8 cellular contexts compared by ENCODE assay signal in the genomic region with DNA sequence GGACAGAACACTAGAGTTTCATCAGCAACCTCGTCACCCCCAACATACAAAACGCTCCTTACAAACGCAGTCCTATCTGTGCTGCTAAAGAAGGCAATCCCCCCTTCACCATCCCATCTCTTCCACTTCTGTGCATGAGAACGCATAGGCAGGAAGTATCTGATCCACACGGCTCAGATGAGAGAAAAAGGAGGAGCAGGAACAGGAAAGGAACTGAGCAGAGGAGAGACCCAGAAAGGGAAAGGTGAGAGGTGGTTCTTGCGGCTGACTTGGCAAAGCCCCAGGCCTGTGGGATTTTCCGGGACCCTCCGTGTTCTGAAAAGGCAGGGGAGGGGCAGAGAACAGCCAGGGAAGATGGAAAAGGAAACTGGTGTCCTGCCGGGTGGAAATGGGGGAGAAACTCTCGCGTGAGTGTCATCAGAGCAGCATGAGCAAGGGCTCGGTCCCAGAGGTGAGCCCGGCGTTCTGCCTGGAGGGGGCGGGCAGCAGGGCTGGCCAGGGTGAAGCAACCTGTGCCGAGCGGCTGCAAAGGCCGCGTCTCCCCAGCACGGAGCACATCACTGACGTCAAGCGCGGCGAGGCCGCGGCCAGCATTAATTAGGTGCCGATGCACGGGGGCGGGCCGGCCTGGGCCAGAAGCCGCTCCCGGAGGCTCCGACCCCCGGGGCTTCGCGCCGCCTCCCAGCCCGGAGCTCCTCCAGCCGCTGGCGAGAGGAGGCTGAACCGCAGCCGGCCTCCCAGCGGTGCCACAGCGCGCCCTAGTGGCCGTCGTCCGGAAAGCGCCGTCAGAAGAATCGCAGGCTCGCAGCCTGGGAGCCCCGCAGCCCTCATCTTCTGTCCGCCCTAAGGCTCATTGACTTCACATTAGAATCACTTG. TPM values are rescaled to one million over a fixed set of nuclear protein-coding genes. Genes with fewer than 3 reads are reported as not detected.
DNase-seq lines count a peak whose midpoint lies in the region; ATAC-seq, FAIRE-seq and TF ChIP-seq lines count a peak whose summit lies in the region.

No MANE protein-coding gene starts in this region.

- no peak for FAIRE-seq in bronchial epithelial cell (lab: Jason Lieb, UNC)

- peaks cover 56% of the 10 kb centered on the region for H3K27me3 ChIP-seq in ACC112 (ENCODE audit: insufficient read depth, low read length)
- H3K27me3 ChIP-seq in bronchial epithelial cell (ENCODE audit: control insufficient read depth, insufficient read depth, low read length) = peaks cover 4% of the 10 kb centered on the region

- peak overlapping the region; percentile 14; the same call in 1 of the 2 replicates for H3K27ac ChIP-seq in ACC112 (ENCODE audit: low read depth, low read length)

- peak overlapping the region; percentile 70 for H2AFZ ChIP-seq in ACC112 (ENCODE audit: low read length, unreplicated experiment)

- peaks cover 5% of the 10 kb centered on the region for H3K4me1 ChIP-seq in ACC112 (ENCODE audit: control insufficient read depth, insufficient read depth, low read length, unreplicated experiment)

- H3K79me2 ChIP-seq in ACC112 (ENCODE audit: control insufficient read depth, insufficient read depth, low read length, unreplicated experiment) = no peaks in the 10 kb centered on the region

- no peaks in the 10 kb centered on the region for H3K36me3 ChIP-seq in ACC112 (ENCODE audit: insufficient read depth, low read length)
- H3K36me3 ChIP-seq in bronchial epithelial cell (ENCODE audit: control insufficient read depth, insufficient read depth, low read length) = no peaks in the 10 kb centered on the region

- DNase-seq in NCI-H2107 (lab: John Stamatoyannopoulos, UW) (peak; percentile 90), bronchial epithelial cell (ENCODE audit: low read depth) (peak; percentile 57), iris pigment epithelial cell (ENCODE audit: low read depth) (peak; percentile 84)
- DNase-seq in stimulated activated CD4-positive, alpha-beta T cell treated with anti-CD3 and anti-CD28 coated beads, Interleukin-12 subunit alpha, Interleukin-12 subunit beta, amount 100 ng/mL, for 24 hours (ENCODE audit: low read depth in 2 of 2) = peak; percentile 65 to 76

- TF ChIP-seq POLR2A in GM18526 (IDR thresholded peaks at IDR 0.05; ENCODE audit: extremely low read depth, insufficient read length) = peak; percentile 16

- peak; percentile 85 for ATAC-seq in HG03066 (IDR thresholded peaks at IDR 0.05; ENCODE audit: low read depth, unreplicated experiment)

- H3K4me3 ChIP-seq in ACC112 (ENCODE audit: low read depth, low read length) = peak overlapping the region; percentile 64
- H3K4me3 ChIP-seq in WI38 (ENCODE audit: low read depth, low read length) = peak overlapping the region; percentile 59
- peak overlapping the region; percentile 38 for H3K4me3 ChIP-seq in bronchial epithelial cell (ENCODE audit: low read depth, low read length)

- TF ChIP-seq CTCF in WI38 (IDR thresholded peaks at IDR 0.05; ENCODE audit: low read depth, low read length) = peak; percentile 90
- TF ChIP-seq CTCF in bronchial epithelial cell (IDR thresholded peaks at IDR 0.05; ENCODE audit: insufficient read depth, low read length, severe bottlenecking) = peak; percentile 94

RNA-seq across cellular contexts. Expression of gene CPN2, which starts 35.8 kb away (rescaled TPM):
- not detected in 2 replicates for total RNA-seq in bronchial epithelial cell

RNA-seq across cellular contexts. Expression of gene LRRC15, which starts 54.2 kb away (rescaled TPM):
- total RNA-seq in bronchial epithelial cell = not detected in 2 replicates

Comparison
In these comparisons a context has a peak if more than half of its experiments do, and no peak if none do; other contexts are left out.
1. Peak in every context shown above with its lines: DNase-seq, ATAC-seq, H3K4me3 ChIP-seq and H3K27ac ChIP-seq.